Comparison of ENCODE assay signal across 2 cellular contexts in genomic region chr4:94759767-94760211, GRCh38.
TF ChIP-seq lines count a peak whose summit lies in the region.

No MANE protein-coding gene starts in this region.

TF ChIP-seq in A549, 52 proteins besides CTCF, POLR2A, EP300 and RAD21:
- TF ChIP-seq REST (IDR thresholded peaks at IDR 0.05), result no peak
- peak; percentile 57 to 67; a peak in 3 of 4 replicates for TF ChIP-seq CEBPB (IDR thresholded peaks at IDR 0.05)

TF ChIP-seq in HEK293, 187 proteins besides CTCF, POLR2A, EP300 and RAD21 (continued from another document and continues in another):
- TF ChIP-seq BCL6B (tag by site-specific recombination; IDR thresholded peaks at IDR 0.05), result peak; percentile 71
- TF ChIP-seq ZNF548 (tag by site-specific recombination; IDR thresholded peaks at IDR 0.05), result no peak
- TF ChIP-seq SP2 (tag by site-specific recombination; IDR thresholded peaks at IDR 0.05), result no peak
- TF ChIP-seq GLIS1 (tag by site-specific recombination; IDR thresholded peaks at IDR 0.05), result no peak
- no peak for TF ChIP-seq ZNF133 (tag by site-specific recombination; IDR thresholded peaks at IDR 0.05)
- TF ChIP-seq ZNF473 (tag by site-specific recombination; IDR thresholded peaks at IDR 0.05), result no peak
- no peak for TF ChIP-seq REST (tag by site-specific recombination; IDR thresholded peaks at IDR 0.05)
- TF ChIP-seq ZBTB49 (tag by site-specific recombination; IDR thresholded peaks at IDR 0.05; ENCODE audit: low read depth), result no peak
- no peak; the same call in 1 of the 2 replicates for TF ChIP-seq ZBTB48 (tag by site-specific recombination; IDR thresholded peaks at IDR 0.05)
- no peak for TF ChIP-seq SALL2 (tag by site-specific recombination; IDR thresholded peaks at IDR 0.05; ENCODE audit: borderline replicate concordance)
- TF ChIP-seq HOXA7 (CRISPR knock-in tag; IDR thresholded peaks at IDR 0.05; ENCODE audit: borderline replicate concordance), result no peak
- TF ChIP-seq ZNF19 (tag by site-specific recombination; IDR thresholded peaks at IDR 0.05; ENCODE audit: low read depth), result no peak
- TF ChIP-seq ZNF513 (tag by site-specific recombination; IDR thresholded peaks at IDR 0.05), result no peak
- no peak for TF ChIP-seq ZNF175 (tag by site-specific recombination; IDR thresholded peaks at IDR 0.05)
- TF ChIP-seq ZNF747 (tag by site-specific recombination; IDR thresholded peaks at IDR 0.05), result no peak
- TF ChIP-seq ZNF362 (tag by site-specific recombination; IDR thresholded peaks at IDR 0.05), result 0 out of 2 replicates have a peak, but pooled peaks have one; percentile 67
- peak; percentile 20; the same call in 1 of the 2 replicates for TF ChIP-seq ZXDB (tag by site-specific recombination; IDR thresholded peaks at IDR 0.05)
- no peak for TF ChIP-seq ZNF792 (tag by site-specific recombination; IDR thresholded peaks at IDR 0.05)
- peak; percentile 31; the same call in 1 of the 2 replicates for TF ChIP-seq GLIS2 (tag by site-specific recombination; IDR thresholded peaks at IDR 0.05)
- peak; percentile 90 for TF ChIP-seq ZNF366 (tag by site-specific recombination; conservative IDR thresholded peaks at IDR 0.05)
- TF ChIP-seq ZNF341 (tag by site-specific recombination; IDR thresholded peaks at IDR 0.05; ENCODE audit: low read depth), result no peak
- TF ChIP-seq BCL11A (tag by site-specific recombination; IDR thresholded peaks at IDR 0.05; ENCODE audit: low read depth), result peak; percentile 73; the same call in 1 of the 2 replicates
- TF ChIP-seq ZNF768 (tag by site-specific recombination; IDR thresholded peaks at IDR 0.05), result no peak
- TF ChIP-seq ZNF549 (tag by site-specific recombination; IDR thresholded peaks at IDR 0.05), result no peak
- no peak for TF ChIP-seq ZNF16 (tag by site-specific recombination; IDR thresholded peaks at IDR 0.05; ENCODE audit: low read depth)
- TF ChIP-seq ZNF510 (tag by site-specific recombination; IDR thresholded peaks at IDR 0.05; ENCODE audit: insufficient replicate concordance), result no peak
- no peak for TF ChIP-seq ZNF670 (tag by site-specific recombination; IDR thresholded peaks at IDR 0.05; ENCODE audit: low read depth)
- no peak for TF ChIP-seq SCRT1 (tag by site-specific recombination; IDR thresholded peaks at IDR 0.05; ENCODE audit: borderline replicate concordance)
- TF ChIP-seq MYNN (tag by site-specific recombination; IDR thresholded peaks at IDR 0.05; ENCODE audit: borderline replicate concordance), result no peak
- no peak for TF ChIP-seq ZNF654 (tag by site-specific recombination; IDR thresholded peaks at IDR 0.05; ENCODE audit: low read depth)
- TF ChIP-seq BCL11B (tag by site-specific recombination; IDR thresholded peaks at IDR 0.05; ENCODE audit: low read depth), result no peak
- TF ChIP-seq ZNF571 (tag by site-specific recombination; IDR thresholded peaks at IDR 0.05), result no peak
- no peak for TF ChIP-seq ZNF223 (tag by site-specific recombination; IDR thresholded peaks at IDR 0.05)
- peak; percentile 82 for TF ChIP-seq GFI1B (tag by site-specific recombination; IDR thresholded peaks at IDR 0.05)
- no peak for TF ChIP-seq ZNF529 (tag by site-specific recombination; IDR thresholded peaks at IDR 0.05; ENCODE audit: insufficient replicate concordance)
- TF ChIP-seq ZNF555 (tag by site-specific recombination; conservative IDR thresholded peaks at IDR 0.05), result no peak
- TF ChIP-seq ZNF791 (tag by site-specific recombination; IDR thresholded peaks at IDR 0.05), result no peak
- TF ChIP-seq ZNF391 (tag by site-specific recombination; IDR thresholded peaks at IDR 0.05; ENCODE audit: borderline replicate concordance, low read depth), result no peak
- no peak for TF ChIP-seq ZFP3 (tag by site-specific recombination; IDR thresholded peaks at IDR 0.05; ENCODE audit: low read depth)
- TF ChIP-seq ZNF785 (tag by site-specific recombination; IDR thresholded peaks at IDR 0.05), result no peak
- no peak for TF ChIP-seq INSM2 (tag by site-specific recombination; IDR thresholded peaks at IDR 0.05)
- 0 out of 2 replicates have a peak, but pooled peaks have one; percentile 30 for TF ChIP-seq TSHZ1 (tag by site-specific recombination; IDR thresholded peaks at IDR 0.05; ENCODE audit: borderline replicate concordance)
- no peak for TF ChIP-seq ZSCAN16 (tag by site-specific recombination; IDR thresholded peaks at IDR 0.05)
- TF ChIP-seq ELK4 (IDR thresholded peaks at IDR 0.05; ENCODE audit: borderline replicate concordance, low read depth, low read length), result no peak
- TF ChIP-seq ZNF660 (tag by site-specific recombination; IDR thresholded peaks at IDR 0.05), result no peak
- TF ChIP-seq ZNF664 (tag by site-specific recombination; IDR thresholded peaks at IDR 0.05), result no peak
- TF ChIP-seq PBX3 (CRISPR knock-in tag; IDR thresholded peaks at IDR 0.05), result no peak
- no peak for TF ChIP-seq ZNF776 (tag by site-specific recombination; IDR thresholded peaks at IDR 0.05; ENCODE audit: borderline replicate concordance)
- no peak for TF ChIP-seq ZNF521 (tag by site-specific recombination; IDR thresholded peaks at IDR 0.05)
- TF ChIP-seq ZNF76 (tag by site-specific recombination; IDR thresholded peaks at IDR 0.05; ENCODE audit: borderline replicate concordance, low read depth), result no peak
